In genomic region chr9:86201474-86202337, GRCh38 we compare ENCODE assay signal across 1 cellular context.
TF ChIP-seq lines count a peak whose summit lies in the region.

No MANE protein-coding gene starts in this region.

TF ChIP-seq in HEK293, 187 proteins besides CTCF, POLR2A, EP300 and RAD21 (continued from another document):
- TF ChIP-seq ZNF692 (tag by site-specific recombination; IDR thresholded peaks at IDR 0.05) (no peak), ZIC2 (tag by site-specific recombination; IDR thresholded peaks at IDR 0.05) (no peak), ZNF132 (tag by site-specific recombination; IDR thresholded peaks at IDR 0.05; ENCODE audit: borderline replicate concordance) (no peak), ZNF239 (tag by site-specific recombination; IDR thresholded peaks at IDR 0.05) (no peak), TSHZ1 (tag by site-specific recombination; IDR thresholded peaks at IDR 0.05; ENCODE audit: borderline replicate concordance) (no peak), ZNF843 (tag by site-specific recombination; IDR thresholded peaks at IDR 0.05) (no peak), ZNF18 (tag by site-specific recombination; IDR thresholded peaks at IDR 0.05) (no peak), PRDM1 (tag by site-specific recombination; IDR thresholded peaks at IDR 0.05) (peak; percentile 74), ZNF366 (tag by site-specific recombination; conservative IDR thresholded peaks at IDR 0.05) (peak; percentile 89)
